In genomic region chr2:70340921-70341765, GRCh38 we compare ENCODE assay signal across 1 cellular context.
TF ChIP-seq lines count a peak whose summit lies in the region.

No MANE protein-coding gene starts in this region.

TF ChIP-seq in HepG2, 621 proteins besides CTCF, POLR2A, EP300 and RAD21 (continued from another document):
- TF ChIP-seq MIXL1 (CRISPR knock-in tag; IDR thresholded peaks at IDR 0.05) = 0 out of 2 replicates have a peak, but pooled peaks have one; percentile 42
- peak; percentile 18; the same call in 1 of the 2 replicates for TF ChIP-seq ZMYM4 (CRISPR knock-in tag; IDR thresholded peaks at IDR 0.05)
- TF ChIP-seq FOXC1 (CRISPR knock-in tag; IDR thresholded peaks at IDR 0.05; ENCODE audit: borderline replicate concordance) = 0 out of 2 replicates have a peak, but pooled peaks have one; percentile 22
